In the genomic region with DNA sequence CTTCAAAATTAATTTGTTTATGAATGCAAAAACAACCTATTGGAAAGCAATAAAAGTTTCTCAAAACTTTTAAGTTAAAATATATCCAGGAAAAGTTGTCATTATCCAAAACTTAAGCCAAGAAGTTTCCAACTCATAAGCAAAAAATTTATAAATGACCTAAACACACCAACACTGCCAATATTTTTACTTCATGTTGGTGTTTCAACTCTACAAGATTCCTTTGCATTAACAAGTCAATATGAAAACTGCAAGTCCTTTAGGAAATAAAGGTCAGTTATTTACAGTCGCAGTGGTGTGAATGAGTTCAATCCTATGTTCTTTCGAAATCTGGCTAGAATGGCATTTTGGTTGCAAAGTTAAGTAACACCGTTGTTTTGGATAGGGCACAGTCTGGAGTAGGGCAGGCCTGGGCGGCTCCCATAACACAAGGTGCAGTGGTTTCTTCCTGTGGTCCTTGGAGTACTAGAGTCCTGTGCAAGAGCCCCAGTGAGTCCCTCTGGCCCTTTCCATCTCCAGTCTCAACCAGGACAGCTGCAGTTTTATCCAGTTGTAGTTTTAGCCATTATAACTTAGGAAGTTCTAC, we compare ENCODE assay signal across 17 cellular contexts.
DNase-seq lines count a peak whose midpoint lies in the region; ATAC-seq and TF ChIP-seq lines count a peak whose summit lies in the region.
"Had no signal": no experiment of that assay in that cellular context is flagged by ENCODE, and none has a peak within 500 bp of the region (broad histone marks: within the 10 kb centered on the region; RNA-seq: fewer than 3 reads in every experiment).

No MANE protein-coding gene starts in this region.

- 84% methylated on average over 3 of the region's 4 CpGs for WGBS in SK-N-SH (ENCODE audit: low lambda C conversion rate)
- 62% methylated on average over 4 of the region's 4 CpGs for WGBS in smooth muscle cell (ENCODE audit: low lambda C conversion rate)
- 66% methylated on average over 4 of the region's 4 CpGs for WGBS in esophagus muscularis mucosa

- peaks cover 100% of the 10 kb centered on the region for H4K20me1 ChIP-seq in SK-N-SH (ENCODE audit: insufficient read depth)
- H4K20me1 ChIP-seq in smooth muscle cell (ENCODE audit: low read depth): peaks cover 100% of the 10 kb centered on the region

- no peaks in the 10 kb centered on the region for H3K9me2 ChIP-seq in SK-N-SH

- intact Hi-C loops in esophagus muscularis mucosa (cut with DNase I): no loop called here

- 0 out of 4 replicates have a peak overlapping the region, but pooled peaks of 1 of the 2 experiments have one; percentile 1 for H3K27ac ChIP-seq in SK-N-SH (ENCODE audit: low read depth in 2 of 2, low read length in 1 of 2)
- H3K27ac ChIP-seq in RWPE1: peak overlapping the region; percentile 71
- no peak overlapping the region for H3K27ac ChIP-seq in foreskin keratinocyte
- H3K27ac ChIP-seq in smooth muscle cell (ENCODE audit: low read depth): peak overlapping the region; percentile 73
- H3K27ac ChIP-seq in esophagus muscularis mucosa (replicated peaks in 1 of 4): peak overlapping the region in 1 of 4 donors; percentile 40
- H3K27ac ChIP-seq: ascending aorta, vagina had no signal

- H3F3A ChIP-seq in SK-N-SH (replicated peaks; ENCODE audit: insufficient read depth) (peaks cover 31% of the 10 kb centered on the region), smooth muscle cell (ENCODE audit: low read depth) (peaks cover 20% of the 10 kb centered on the region)

- no peak overlapping the region for H3K9ac ChIP-seq in SK-N-SH
- H3K9ac ChIP-seq in smooth muscle cell (ENCODE audit: low read depth): no peak overlapping the region

- no peak for TF ChIP-seq CTCF in SK-N-SH (IDR thresholded peaks at IDR 0.05)
- TF ChIP-seq CTCF in RWPE1 (conservative IDR thresholded peaks at IDR 0.05; ENCODE audit: low read depth): no peak
- TF ChIP-seq CTCF in foreskin keratinocyte (conservative IDR thresholded peaks at IDR 0.05): no peak
- TF ChIP-seq CTCF in smooth muscle cell (IDR thresholded peaks at IDR 0.05; ENCODE audit: borderline replicate concordance, insufficient read depth, poor library complexity, severe bottlenecking): no peak
- no peak for TF ChIP-seq CTCF in esophagus muscularis mucosa (IDR thresholded peaks at IDR 0.05)

- peaks cover 100% of the 10 kb centered on the region for H3K79me2 ChIP-seq in SK-N-SH (ENCODE audit: insufficient read depth)
- H3K79me2 ChIP-seq in smooth muscle cell (ENCODE audit: low read depth): peaks cover 98% of the 10 kb centered on the region

- TF ChIP-seq EP300 in SK-N-SH (IDR thresholded peaks at IDR 0.05; ENCODE audit: borderline replicate concordance in 1 of 2, low read depth in 1 of 2, low read length in 1 of 2): no peak
- no peak for TF ChIP-seq EP300 in esophagus muscularis mucosa (IDR thresholded peaks at IDR 0.05)

- H3K9me3 ChIP-seq in SK-N-SH: no peaks in the 10 kb centered on the region
- no peaks in the 10 kb centered on the region for H3K9me3 ChIP-seq in smooth muscle cell (replicated peaks; ENCODE audit: low read depth)
- no peaks in the 10 kb centered on the region for H3K9me3 ChIP-seq in esophagus muscularis mucosa
- H3K9me3 ChIP-seq: ascending aorta, vagina had no signal

- no peak for ATAC-seq in SK-N-SH treated with all-trans-retinoic acid at 6 μM for 48 hours
- ATAC-seq in foreskin keratinocyte: peak; percentile 55
- ATAC-seq: stimulated activated memory B cell treated with anti-CD40 and anti-IgM and Interleukin-4, amounts not matched to agents 10 μg/mL and 1 μg/mL and 100 μg/mL, for 72 hours had no signal

- peaks cover 26 to 73% of the 10 kb centered on the region in 2 experiments for H3K4me1 ChIP-seq in SK-N-SH (ENCODE audit: control insufficient read depth in 1 of 2, insufficient read depth in 2 of 2, low read depth in 1 of 2, low read length in 1 of 2)
- peaks cover 52% of the 10 kb centered on the region for H3K4me1 ChIP-seq in foreskin keratinocyte
- peaks cover 71% of the 10 kb centered on the region for H3K4me1 ChIP-seq in smooth muscle cell (ENCODE audit: low read depth)
- peaks cover 69 to 99% (median 97%) of the 10 kb centered on the region in 4 donors for H3K4me1 ChIP-seq in esophagus muscularis mucosa

- H3K36me3 ChIP-seq in SK-N-SH (replicated peaks in 1 of 2; ENCODE audit: control insufficient read depth in 1 of 2, insufficient read depth in 2 of 2, low read length in 1 of 2): no peaks in the 10 kb centered on the region
- no peaks in the 10 kb centered on the region for H3K36me3 ChIP-seq in smooth muscle cell (ENCODE audit: low read depth)
- H3K36me3 ChIP-seq in esophagus muscularis mucosa: no peaks in the 10 kb centered on the region
- H3K36me3 ChIP-seq: ascending aorta, vagina had no signal

- no peak for TF ChIP-seq POLR2A in esophagus muscularis mucosa (IDR thresholded peaks at IDR 0.05; ENCODE audit: low read depth)

- H3K4me3 ChIP-seq in SK-N-SH (ENCODE audit: low read depth in 2 of 2, low read length in 1 of 2) (no peak overlapping the region), smooth muscle cell (no peak overlapping the region), esophagus muscularis mucosa (no peak overlapping the region)
- H3K4me3 ChIP-seq: ascending aorta, vagina had no signal

- POLR2A ChIA-PET in SK-N-SH (lab: Yijun Ruan, JAX): no interaction called here
- POLR2A ChIA-PET in RWPE1 (lab: Yijun Ruan, JAX; ENCODE audit: low non-redundant PET): no interaction called here

- H3K4me2 ChIP-seq in SK-N-SH: 0 out of 2 replicates have a peak overlapping the region, but pooled peaks have one; percentile 20
- peak overlapping the region; percentile 63 for H3K4me2 ChIP-seq in smooth muscle cell

- no peak for TF ChIP-seq RAD21 in SK-N-SH (IDR thresholded peaks at IDR 0.05; ENCODE audit: low read length)

- no peaks in the 10 kb centered on the region for H3K27me3 ChIP-seq in SK-N-SH (ENCODE audit: insufficient read depth)
- H3K27me3 ChIP-seq in foreskin keratinocyte: no peaks in the 10 kb centered on the region
- no peaks in the 10 kb centered on the region for H3K27me3 ChIP-seq in smooth muscle cell (ENCODE audit: low read depth)
- H3K27me3 ChIP-seq in esophagus muscularis mucosa: no peaks in the 10 kb centered on the region
- H3K27me3 ChIP-seq: ascending aorta, vagina had no signal

- CTCF ChIA-PET in SK-N-SH (lab: Yijun Ruan, JAX): interaction anchor here (1.0 kb wide), 1 partner anchor 583 kb away, joined by 4 read pairs; no protein-coding TSS in a partner anchor
- CTCF ChIA-PET in RWPE1 (lab: Yijun Ruan, JAX): interaction anchor here (0.7 kb wide), 1 partner anchor 13 kb away, joined by 3 read pairs; no protein-coding TSS in a partner anchor

- DNase-seq in SK-N-SH: no peak
- DNase-seq in RWPE1 (ENCODE audit: low spot score): peak; percentile 40
- peak in 1 of 2 donors; percentile 52 for DNase-seq in foreskin keratinocyte
- DNase-seq in smooth muscle cell (lab: John Stamatoyannopoulos, UW; ENCODE audit: unreplicated experiment): no peak
- DNase-seq in esophagus muscularis mucosa (ENCODE audit: extremely low spot score): no peak
- no peak for DNase-seq in COLO668 (lab: John Stamatoyannopoulos, UW; ENCODE audit: unreplicated experiment)
- no peak for DNase-seq in NCI-H2107 treated with DMSO at 0.1 percent for 48 hours (lab: John Stamatoyannopoulos, UW; ENCODE audit: unreplicated experiment)
- DNase-seq: activated CD4-positive, alpha-beta T cell treated with anti-CD3 and anti-CD28 coated beads, Interleukin-2, amount 50 U/mL, for 1 hour; H9; hypothalamus; mesendoderm; NCI-H1436 treated with DMSO at 0.1 percent for 48 hours; NK-92 treated with Interleukin-12 subunit alpha and Interleukin-12 subunit beta, amount 100 ng/mL, for 24 hours had no signal

- H2AFZ ChIP-seq in SK-N-SH (ENCODE audit: low read depth) (no peak overlapping the region), smooth muscle cell (ENCODE audit: low read depth) (no peak overlapping the region)

TF ChIP-seq in SK-N-SH, 30 proteins besides CTCF, POLR2A, EP300 and RAD21 (continues in another document):
- no peak for TF ChIP-seq GATA2 (CRISPR knock-in tag; IDR thresholded peaks at IDR 0.05)
- TF ChIP-seq CHD2 (IDR thresholded peaks at IDR 0.05; ENCODE audit: low read length, partially characterized antibody): no peak
- TF ChIP-seq FOXJ3 (CRISPR knock-in tag; IDR thresholded peaks at IDR 0.05): no peak
- TF ChIP-seq, protein P1, sequence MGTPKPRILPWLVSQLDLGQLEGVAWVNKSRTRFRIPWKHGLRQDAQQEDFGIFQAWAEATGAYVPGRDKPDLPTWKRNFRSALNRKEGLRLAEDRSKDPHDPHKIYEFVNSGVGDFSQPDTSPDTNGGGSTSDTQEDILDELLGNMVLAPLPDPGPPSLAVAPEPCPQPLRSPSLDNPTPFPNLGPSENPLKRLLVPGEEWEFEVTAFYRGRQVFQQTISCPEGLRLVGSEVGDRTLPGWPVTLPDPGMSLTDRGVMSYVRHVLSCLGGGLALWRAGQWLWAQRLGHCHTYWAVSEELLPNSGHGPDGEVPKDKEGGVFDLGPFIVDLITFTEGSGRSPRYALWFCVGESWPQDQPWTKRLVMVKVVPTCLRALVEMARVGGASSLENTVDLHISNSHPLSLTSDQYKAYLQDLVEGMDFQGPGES (IDR thresholded peaks at IDR 0.05; ENCODE audit: low read depth, low read length): no peak
- TF ChIP-seq SMC3 (IDR thresholded peaks at IDR 0.05; ENCODE audit: low read depth, low read length): no peak
- TF ChIP-seq GABPA (IDR thresholded peaks at IDR 0.05; ENCODE audit: low read depth): no peak
- no peak for TF ChIP-seq POLR2AphosphoS5 (IDR thresholded peaks at IDR 0.05; ENCODE audit: low read depth, low read length)

TF ChIP-seq in SK-N-SH treated with all-trans-retinoic acid at 6 μM for 48 hours, 23 proteins besides CTCF, POLR2A, EP300 and RAD21 (continues in another document):
- no peak for TF ChIP-seq ISL1 (CRISPR knock-in tag; IDR thresholded peaks at IDR 0.05)
- no peak for TF ChIP-seq ZNF8 (CRISPR knock-in tag; IDR thresholded peaks at IDR 0.05)
- no peak for TF ChIP-seq ZC3H10 (CRISPR knock-in tag; IDR thresholded peaks at IDR 0.05)
- TF ChIP-seq, protein P2, sequence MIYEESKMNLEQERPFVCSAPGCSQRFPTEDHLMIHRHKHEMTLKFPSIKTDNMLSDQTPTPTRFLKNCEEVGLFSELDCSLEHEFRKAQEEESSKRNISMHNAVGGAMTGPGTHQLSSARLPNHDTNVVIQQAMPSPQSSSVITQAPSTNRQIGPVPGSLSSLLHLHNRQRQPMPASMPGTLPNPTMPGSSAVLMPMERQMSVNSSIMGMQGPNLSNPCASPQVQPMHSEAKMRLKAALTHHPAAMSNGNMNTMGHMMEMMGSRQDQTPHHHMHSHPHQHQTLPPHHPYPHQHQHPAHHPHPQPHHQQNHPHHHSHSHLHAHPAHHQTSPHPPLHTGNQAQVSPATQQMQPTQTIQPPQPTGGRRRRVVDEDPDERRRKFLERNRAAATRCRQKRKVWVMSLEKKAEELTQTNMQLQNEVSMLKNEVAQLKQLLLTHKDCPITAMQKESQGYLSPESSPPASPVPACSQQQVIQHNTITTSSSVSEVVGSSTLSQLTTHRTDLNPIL (CRISPR knock-in tag; IDR thresholded peaks at IDR 0.05; ENCODE audit: low read depth): no peak
- no peak for TF ChIP-seq BACH2 (CRISPR knock-in tag; IDR thresholded peaks at IDR 0.05; ENCODE audit: borderline replicate concordance)
